Comparison of ENCODE assay signal across 8 cellular contexts in genomic region chr1:235074335-235075120, GRCh38. TPM values are rescaled to one million over a fixed set of nuclear protein-coding genes. Genes with fewer than 3 reads are reported as not detected.
DNase-seq lines count a peak whose midpoint lies in the region; ATAC-seq and TF ChIP-seq lines count a peak whose summit lies in the region.

No MANE protein-coding gene starts in this region.

- H3K4me1 ChIP-seq in transverse colon = peaks cover 41 to 61% (median 46%) of the 10 kb centered on the region in 4 donors

- in situ Hi-C loops in transverse colon (cut with MboI; ENCODE audit: low pct_ligation_motif_present in 1 of 4, low pct_unique_long_range_greater_than_20kb in 1 of 4, low sequenced_read_pairs in 3 of 4) = loop anchor here in 2 of 4 donors (10.0 to 25.0 kb wide), 2 partner anchors 100 to 362 kb away; no protein-coding TSS in a partner anchor

- H3K27ac Mint-ChIP-seq in activated CD8-positive, alpha-beta T cell treated with anti-CD3 and anti-CD28 coated beads, Interleukin-2, amount 10 ng/mL, durations not matched to agents 7 days and 5 days = peak overlapping the region; percentile 63
- no peak overlapping the region for H3K27ac Mint-ChIP-seq in nephron progenitor cell

- no peaks in the 10 kb centered on the region for H3K9me2 ChIP-seq in neural cell (ENCODE audit: insufficient read depth, low read length)

- intact Hi-C loops in transverse colon (cut with DNase I; ENCODE audit: low total_unique reads) = no loop called here

- TF ChIP-seq POLR2A in transverse colon (IDR thresholded peaks at IDR 0.05) = no peak

- no peaks in the 10 kb centered on the region for H3K27me3 Mint-ChIP-seq in activated CD8-positive, alpha-beta T cell treated with anti-CD3 and anti-CD28 coated beads, Interleukin-2, amount 10 ng/mL, durations not matched to agents 7 days and 5 days (ENCODE audit: low read depth)
- H3K27me3 Mint-ChIP-seq in nephron progenitor cell (ENCODE audit: low read depth, poor library complexity) = no peaks in the 10 kb centered on the region

- ATAC-seq in GM18517 (IDR thresholded peaks at IDR 0.05; ENCODE audit: unreplicated experiment) (peak; percentile 60), HG02840 (IDR thresholded peaks at IDR 0.05; ENCODE audit: low FRiP score, unreplicated experiment) (peak; percentile 43)
- ATAC-seq in activated CD8-positive, alpha-beta T cell treated with anti-CD3 and anti-CD28 coated beads, Interleukin-2, amount 10 ng/mL, durations not matched to agents 7 days and 5 days = peak; percentile 47

- peak; percentile 64 for TF ChIP-seq EP300 in neural cell (conservative IDR thresholded peaks at IDR 0.05; ENCODE audit: poor library complexity, severe bottlenecking)
- no peak for TF ChIP-seq EP300 in transverse colon (IDR thresholded peaks at IDR 0.05; ENCODE audit: low read depth)

- TF ChIP-seq CTCF in neural cell (IDR thresholded peaks at IDR 0.05; ENCODE audit: poor library complexity, severe bottlenecking) = no peak
- TF ChIP-seq CTCF in transverse colon (IDR thresholded peaks at IDR 0.05) = no peak
- TF ChIP-seq CTCF in nephron progenitor cell (IDR thresholded peaks at IDR 0.05) = no peak

- peak; percentile 37 for TF ChIP-seq RAD21 in neural cell (conservative IDR thresholded peaks at IDR 0.05)

- WGBS in transverse colon (ENCODE audit: low coverage in 1 of 2), 2 donors = 0 to 16% methylated on average over 1 to 17 of the region's 17 CpGs

- H2AFZ ChIP-seq in neural cell (ENCODE audit: low read depth, low read length) = peak overlapping the region; percentile 22

- H3K4me2 ChIP-seq in neural cell (ENCODE audit: low read length) = no peak overlapping the region

- DNase-seq in NCI-H2107 (lab: John Stamatoyannopoulos, UW) = peak; percentile 66
- DNase-seq in activated CD8-positive, alpha-beta T cell treated with anti-CD3 and anti-CD28 coated beads, Interleukin-2, amount 10 ng/mL, durations not matched to agents 7 days and 5 days = peak; percentile 35
- DNase-seq in epithelial cell of prostate (ENCODE audit: low read depth, low spot score) = no peak
- peak; percentile 36 for DNase-seq in transverse colon
- DNase-seq in nephron progenitor cell = no peak

- H3K36me3 ChIP-seq in neural cell (ENCODE audit: insufficient read depth, low read length) (no peaks in the 10 kb centered on the region), transverse colon (no peaks in the 10 kb centered on the region)

- H3F3A ChIP-seq in neural cell (ENCODE audit: insufficient read depth, low read length, poor library complexity, severe bottlenecking) = no peaks in the 10 kb centered on the region

- POLR2A ChIA-PET in activated CD8-positive, alpha-beta T cell treated with anti-CD3 and anti-CD28 coated beads, Interleukin-2, amount 10 ng/mL, durations not matched to agents 7 days and 5 days (lab: Charles Lee) = interaction anchor here (0.6 to 3.5 kb wide), 2 partner anchors 63 to 1387 kb away, joined by 3 to 16 read pairs; no protein-coding TSS in a partner anchor

- no peaks in the 10 kb centered on the region for H4K20me1 ChIP-seq in neural cell (ENCODE audit: insufficient read depth)

- H3K4me1 Mint-ChIP-seq in activated CD8-positive, alpha-beta T cell treated with anti-CD3 and anti-CD28 coated beads, Interleukin-2, amount 10 ng/mL, durations not matched to agents 7 days and 5 days (ENCODE audit: low read depth) = peaks cover 37% of the 10 kb centered on the region
- peaks cover 40% of the 10 kb centered on the region for H3K4me1 Mint-ChIP-seq in nephron progenitor cell

- peak overlapping the region; percentile 52 for H3K9ac ChIP-seq in neural cell (ENCODE audit: low read length)

- no peak overlapping the region for H3K4me3 Mint-ChIP-seq in activated CD8-positive, alpha-beta T cell treated with anti-CD3 and anti-CD28 coated beads, Interleukin-2, amount 10 ng/mL, durations not matched to agents 7 days and 5 days
- no peak overlapping the region for H3K4me3 Mint-ChIP-seq in nephron progenitor cell

- H3K27me3 ChIP-seq in neural cell (ENCODE audit: insufficient read depth, low read depth, low read length) (no peaks in the 10 kb centered on the region), transverse colon (no peaks in the 10 kb centered on the region)

- H3K27ac ChIP-seq in epithelial cell of prostate (peak overlapping the region; percentile 89), neural cell (ENCODE audit: low read length) (peak overlapping the region; percentile 76), transverse colon (peak overlapping the region; percentile 86 to 91 (median 90))

- H3K9me3 ChIP-seq in neural cell (ENCODE audit: low read length) (no peaks in the 10 kb centered on the region), transverse colon (no peaks in the 10 kb centered on the region)

- CTCF ChIA-PET in activated CD8-positive, alpha-beta T cell treated with anti-CD3 and anti-CD28 coated beads, Interleukin-2, amount 10 ng/mL, durations not matched to agents 7 days and 5 days (lab: Charles Lee) = interaction anchor here (1.3 kb wide), 1 partner anchor 23 kb away, joined by 3 read pairs; no protein-coding TSS in a partner anchor

- H3K4me3 ChIP-seq in neural cell (ENCODE audit: low read length) (peak overlapping the region; percentile 6), transverse colon (no peak overlapping the region)

- H3K9me3 Mint-ChIP-seq in activated CD8-positive, alpha-beta T cell treated with anti-CD3 and anti-CD28 coated beads, Interleukin-2, amount 10 ng/mL, durations not matched to agents 7 days and 5 days (ENCODE audit: insufficient read depth) = no peaks in the 10 kb centered on the region
- no peaks in the 10 kb centered on the region for H3K9me3 Mint-ChIP-seq in nephron progenitor cell

- no peaks in the 10 kb centered on the region for H3K79me2 ChIP-seq in neural cell (replicated peaks; ENCODE audit: insufficient read depth, low read length)

- no peaks in the 10 kb centered on the region for H3K36me3 Mint-ChIP-seq in activated CD8-positive, alpha-beta T cell treated with anti-CD3 and anti-CD28 coated beads, Interleukin-2, amount 10 ng/mL, durations not matched to agents 7 days and 5 days (ENCODE audit: low read depth)
- no peaks in the 10 kb centered on the region for H3K36me3 Mint-ChIP-seq in nephron progenitor cell (ENCODE audit: low read depth)

TF ChIP-seq in neural cell, 6 proteins besides CTCF, POLR2A, EP300 and RAD21:
- peak; percentile 58 for TF ChIP-seq POLR2AphosphoS5 (IDR thresholded peaks at IDR 0.05)
- TF ChIP-seq TAF1 (IDR thresholded peaks at IDR 0.05; ENCODE audit: low read depth) = peak; percentile 42
- no peak for TF ChIP-seq EZH2 (IDR thresholded peaks at IDR 0.05; ENCODE audit: borderline replicate concordance, insufficient read depth, low read length, poor library complexity, severe bottlenecking)
- peak; percentile 55 for TF ChIP-seq SMC3 (conservative IDR thresholded peaks at IDR 0.05; ENCODE audit: poor library complexity)
- no peak for TF ChIP-seq MXI1 (conservative IDR thresholded peaks at IDR 0.05; ENCODE audit: poor library complexity, severe bottlenecking)
- TF ChIP-seq REST (IDR thresholded peaks at IDR 0.05; ENCODE audit: borderline replicate concordance) = peak; percentile 60

RNA-seq across cellular contexts. Expression of gene TOMM20, which starts 54.1 kb away (rescaled TPM):
- 10 to 100 TPM; 72.2 to 81.7 TPM for total RNA-seq in activated CD8-positive, alpha-beta T cell treated with anti-CD3 and anti-CD28 coated beads, Interleukin-2, amount 10 ng/mL, durations not matched to agents 7 days and 5 days
- 170 and 175 TPM in 2 replicates for polyA plus RNA-seq in neural cell
- 176 and 197 TPM in 2 replicates for polyA minus RNA-seq in neural cell
- total RNA-seq in transverse colon = 10 to 100 TPM; 16.9 to 72.9 (median 54.5) TPM

Comparison
In these comparisons a context has a peak if more than half of its experiments do, and no peak if none do; other contexts are left out.
1. DNase-seq: peak in NCI-H2107 (single experiment), activated CD8-positive, alpha-beta T cell treated with anti-CD3 and anti-CD28 coated beads, Interleukin-2, amount 10 ng/mL, durations not matched to agents 7 days and 5 days (single experiment) and transverse colon (single experiment); none in epithelial cell of prostate (single experiment) and nephron progenitor cell (single experiment).
2. Peak in every context shown above with its lines, with median percentiles within 50 percentile points of each other: ATAC-seq and H3K27ac ChIP-seq.